ENCODE assay signal across 1 cellular context in the genomic region with DNA sequence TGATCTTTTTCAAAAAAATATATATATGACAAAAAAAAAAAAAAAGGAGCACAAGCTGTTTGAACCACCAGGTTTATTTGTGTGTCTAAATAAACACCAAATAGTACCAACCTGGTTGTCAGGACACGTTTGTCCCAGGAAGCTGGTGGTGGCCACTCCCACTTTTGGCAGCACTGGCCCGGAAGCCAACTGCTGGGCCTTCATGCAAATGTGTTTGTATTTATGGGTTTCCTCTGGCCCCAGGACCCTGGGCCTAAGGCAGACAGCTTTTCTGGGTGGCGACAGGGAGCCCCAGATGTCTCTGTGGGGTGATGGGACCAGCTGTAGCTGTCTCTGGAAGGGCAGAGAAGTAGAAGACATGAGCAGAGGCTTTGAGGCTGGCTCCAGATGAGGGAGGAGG.
TF ChIP-seq lines count a peak whose summit lies in the region.

No MANE protein-coding gene starts in this region.

TF ChIP-seq in HepG2, 621 proteins besides CTCF, POLR2A, EP300 and RAD21 (continued from another document):
- TF ChIP-seq POLR2AphosphoS2 (IDR thresholded peaks at IDR 0.05; ENCODE audit: low read depth, low read length) (no peak), IRF2 (CRISPR knock-in tag; IDR thresholded peaks at IDR 0.05) (no peak), ZFY (CRISPR knock-in tag; IDR thresholded peaks at IDR 0.05) (no peak), KLF11 (CRISPR knock-in tag; IDR thresholded peaks at IDR 0.05) (no peak), HDAC2 (CRISPR knock-in tag; IDR thresholded peaks at IDR 0.05) (no peak), ZNF30 (CRISPR knock-in tag; IDR thresholded peaks at IDR 0.05) (no peak), ZNF232 (CRISPR knock-in tag; IDR thresholded peaks at IDR 0.05; ENCODE audit: borderline replicate concordance) (no peak), ZNF160 (CRISPR knock-in tag; IDR thresholded peaks at IDR 0.05) (no peak)
- TF ChIP-seq, protein P1, sequence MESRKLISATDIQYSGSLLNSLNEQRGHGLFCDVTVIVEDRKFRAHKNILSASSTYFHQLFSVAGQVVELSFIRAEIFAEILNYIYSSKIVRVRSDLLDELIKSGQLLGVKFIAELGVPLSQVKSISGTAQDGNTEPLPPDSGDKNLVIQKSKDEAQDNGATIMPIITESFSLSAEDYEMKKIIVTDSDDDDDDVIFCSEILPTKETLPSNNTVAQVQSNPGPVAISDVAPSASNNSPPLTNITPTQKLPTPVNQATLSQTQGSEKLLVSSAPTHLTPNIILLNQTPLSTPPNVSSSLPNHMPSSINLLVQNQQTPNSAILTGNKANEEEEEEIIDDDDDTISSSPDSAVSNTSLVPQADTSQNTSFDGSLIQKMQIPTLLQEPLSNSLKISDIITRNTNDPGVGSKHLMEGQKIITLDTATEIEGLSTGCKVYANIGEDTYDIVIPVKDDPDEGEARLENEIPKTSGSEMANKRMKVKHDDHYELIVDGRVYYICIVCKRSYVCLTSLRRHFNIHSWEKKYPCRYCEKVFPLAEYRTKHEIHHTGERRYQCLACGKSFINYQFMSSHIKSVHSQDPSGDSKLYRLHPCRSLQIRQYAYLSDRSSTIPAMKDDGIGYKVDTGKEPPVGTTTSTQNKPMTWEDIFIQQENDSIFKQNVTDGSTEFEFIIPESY (CRISPR knock-in tag; IDR thresholded peaks at IDR 0.05): no peak
- TF ChIP-seq, protein P2, sequence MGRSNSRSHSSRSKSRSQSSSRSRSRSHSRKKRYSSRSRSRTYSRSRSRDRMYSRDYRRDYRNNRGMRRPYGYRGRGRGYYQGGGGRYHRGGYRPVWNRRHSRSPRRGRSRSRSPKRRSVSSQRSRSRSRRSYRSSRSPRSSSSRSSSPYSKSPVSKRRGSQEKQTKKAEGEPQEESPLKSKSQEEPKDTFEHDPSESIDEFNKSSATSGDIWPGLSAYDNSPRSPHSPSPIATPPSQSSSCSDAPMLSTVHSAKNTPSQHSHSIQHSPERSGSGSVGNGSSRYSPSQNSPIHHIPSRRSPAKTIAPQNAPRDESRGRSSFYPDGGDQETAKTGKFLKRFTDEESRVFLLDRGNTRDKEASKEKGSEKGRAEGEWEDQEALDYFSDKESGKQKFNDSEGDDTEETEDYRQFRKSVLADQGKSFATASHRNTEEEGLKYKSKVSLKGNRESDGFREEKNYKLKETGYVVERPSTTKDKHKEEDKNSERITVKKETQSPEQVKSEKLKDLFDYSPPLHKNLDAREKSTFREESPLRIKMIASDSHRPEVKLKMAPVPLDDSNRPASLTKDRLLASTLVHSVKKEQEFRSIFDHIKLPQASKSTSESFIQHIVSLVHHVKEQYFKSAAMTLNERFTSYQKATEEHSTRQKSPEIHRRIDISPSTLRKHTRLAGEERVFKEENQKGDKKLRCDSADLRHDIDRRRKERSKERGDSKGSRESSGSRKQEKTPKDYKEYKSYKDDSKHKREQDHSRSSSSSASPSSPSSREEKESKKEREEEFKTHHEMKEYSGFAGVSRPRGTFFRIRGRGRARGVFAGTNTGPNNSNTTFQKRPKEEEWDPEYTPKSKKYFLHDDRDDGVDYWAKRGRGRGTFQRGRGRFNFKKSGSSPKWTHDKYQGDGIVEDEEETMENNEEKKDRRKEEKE (IDR thresholded peaks at IDR 0.05): no peak
- TF ChIP-seq, protein P3, sequence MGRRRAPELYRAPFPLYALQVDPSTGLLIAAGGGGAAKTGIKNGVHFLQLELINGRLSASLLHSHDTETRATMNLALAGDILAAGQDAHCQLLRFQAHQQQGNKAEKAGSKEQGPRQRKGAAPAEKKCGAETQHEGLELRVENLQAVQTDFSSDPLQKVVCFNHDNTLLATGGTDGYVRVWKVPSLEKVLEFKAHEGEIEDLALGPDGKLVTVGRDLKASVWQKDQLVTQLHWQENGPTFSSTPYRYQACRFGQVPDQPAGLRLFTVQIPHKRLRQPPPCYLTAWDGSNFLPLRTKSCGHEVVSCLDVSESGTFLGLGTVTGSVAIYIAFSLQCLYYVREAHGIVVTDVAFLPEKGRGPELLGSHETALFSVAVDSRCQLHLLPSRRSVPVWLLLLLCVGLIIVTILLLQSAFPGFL (CRISPR knock-in tag; IDR thresholded peaks at IDR 0.05): no peak
- TF ChIP-seq, protein P4, sequence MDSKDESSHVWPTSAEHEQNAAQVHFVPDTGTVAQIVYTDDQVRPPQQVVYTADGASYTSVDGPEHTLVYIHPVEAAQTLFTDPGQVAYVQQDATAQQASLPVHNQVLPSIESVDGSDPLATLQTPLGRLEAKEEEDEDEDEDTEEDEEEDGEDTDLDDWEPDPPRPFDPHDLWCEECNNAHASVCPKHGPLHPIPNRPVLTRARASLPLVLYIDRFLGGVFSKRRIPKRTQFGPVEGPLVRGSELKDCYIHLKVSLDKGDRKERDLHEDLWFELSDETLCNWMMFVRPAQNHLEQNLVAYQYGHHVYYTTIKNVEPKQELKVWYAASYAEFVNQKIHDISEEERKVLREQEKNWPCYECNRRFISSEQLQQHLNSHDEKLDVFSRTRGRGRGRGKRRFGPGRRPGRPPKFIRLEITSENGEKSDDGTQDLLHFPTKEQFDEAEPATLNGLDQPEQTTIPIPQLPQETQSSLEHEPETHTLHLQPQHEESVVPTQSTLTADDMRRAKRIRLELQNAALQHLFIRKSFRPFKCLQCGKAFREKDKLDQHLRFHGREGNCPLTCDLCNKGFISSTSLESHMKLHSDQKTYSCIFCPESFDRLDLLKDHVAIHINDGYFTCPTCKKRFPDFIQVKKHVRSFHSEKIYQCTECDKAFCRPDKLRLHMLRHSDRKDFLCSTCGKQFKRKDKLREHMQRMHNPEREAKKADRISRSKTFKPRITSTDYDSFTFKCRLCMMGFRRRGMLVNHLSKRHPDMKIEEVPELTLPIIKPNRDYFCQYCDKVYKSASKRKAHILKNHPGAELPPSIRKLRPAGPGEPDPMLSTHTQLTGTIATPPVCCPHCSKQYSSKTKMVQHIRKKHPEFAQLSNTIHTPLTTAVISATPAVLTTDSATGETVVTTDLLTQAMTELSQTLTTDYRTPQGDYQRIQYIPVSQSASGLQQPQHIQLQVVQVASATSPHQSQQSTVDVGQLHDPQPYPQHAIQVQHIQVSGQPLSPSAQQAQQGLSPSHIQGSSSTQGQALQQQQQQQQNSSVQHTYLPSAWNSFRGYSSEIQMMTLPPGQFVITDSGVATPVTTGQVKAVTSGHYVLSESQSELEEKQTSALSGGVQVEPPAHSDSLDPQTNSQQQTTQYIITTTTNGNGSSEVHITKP (CRISPR knock-in tag; IDR thresholded peaks at IDR 0.05; ENCODE audit: low read depth): no peak
TF ChIP-seq in HepG2: peak in this region for 0.
